Comparison of ENCODE assay signal across 19 cellular contexts in genomic region chr1:46187106-46187869, GRCh38. TPM values are rescaled to one million over a fixed set of nuclear protein-coding genes. Genes with fewer than 3 reads are reported as not detected.
DNase-seq lines count a peak whose midpoint lies in the region; ATAC-seq and TF ChIP-seq lines count a peak whose summit lies in the region.
"Had no signal": no experiment of that assay in that cellular context is flagged by ENCODE, and none has a peak within 500 bp of the region (broad histone marks: within the 10 kb centered on the region; RNA-seq: fewer than 3 reads in every experiment).

No MANE protein-coding gene starts in this region.

- peak in 1 of 5 donors; percentile 37 for DNase-seq in heart left ventricle
- DNase-seq in Right ventricle myocardium inferior (ENCODE audit: missing footprints) = no peak
- no peak for DNase-seq in PC-9
- peak; percentile 86 to 87 (median 87) for DNase-seq in mucosa of descending colon
- DNase-seq in T-helper 1 cell = no peak
- no peak for DNase-seq in sciatic nerve (ENCODE audit: low spot score)
- DNase-seq in Kasumi-1 (lab: John Stamatoyannopoulos, UW) = no peak
- no peak for DNase-seq in H7
- DNase-seq: activated effector memory CD4-positive, alpha-beta T cell treated with Interleukin-2 at 50 U/mL for 16 hours; head of caudate nucleus; MG63; stimulated activated CD4-positive, alpha-beta T cell treated with anti-CD3 and anti-CD28 coated beads, Interleukin-15, amount 100 ng/mL, for 24 hours; substantia nigra had no signal

- H3K4me3 ChIP-seq in heart left ventricle (no peak overlapping the region), PC-9 (no peak overlapping the region), mucosa of descending colon (no peak overlapping the region), H7 (ENCODE audit: insufficient read depth, low read depth, low read length) (no peak overlapping the region)
- H3K4me3 ChIP-seq: MG63 had no signal

- peaks cover 39% of the 10 kb centered on the region for H3K79me2 ChIP-seq in PC-9 (ENCODE audit: low read depth)

- ATAC-seq in heart left ventricle (peak in 2 of 4 donors; percentile 9 to 17), Right ventricle myocardium inferior (no peak), mucosa of descending colon (peak; percentile 73), sciatic nerve (no peak)
- ATAC-seq: esophagus mucosa, SK-N-SH treated with all-trans-retinoic acid at 6 μM for 48 hours had no signal

- BruUV-seq in PC-9 (replicated peaks; lab: Mats Ljungman, UMichigan) = no TSS peak

- H3F3A ChIP-seq in PC-9 (ENCODE audit: insufficient read depth, low read depth) = peaks cover 84% of the 10 kb centered on the region

- peaks cover 0 to 45% (median 31%) of the 10 kb centered on the region in 9 donors for H3K36me3 ChIP-seq in heart left ventricle
- peaks cover 52% of the 10 kb centered on the region for H3K36me3 ChIP-seq in PC-9 (ENCODE audit: low read depth)
- H3K36me3 ChIP-seq in mucosa of descending colon (ENCODE audit: low read depth) = no peaks in the 10 kb centered on the region
- H3K36me3 ChIP-seq in H7 (replicated peaks; ENCODE audit: control insufficient read depth, insufficient read depth, low read length) = peaks cover 8% of the 10 kb centered on the region

- no peak overlapping the region for H2AFZ ChIP-seq in PC-9
- H2AFZ ChIP-seq: parathyroid adenoma had no signal

- CTCF ChIA-PET in PC-9 (lab: Charles Lee) = interaction anchor here (0.7 kb wide), 1 partner anchor 1445 kb away, joined by 4 read pairs; no protein-coding TSS in a partner anchor

- POLR2A ChIA-PET in PC-9 (lab: Charles Lee; ENCODE audit: unreplicated experiment) = interaction anchor here (0.7 to 0.8 kb wide), 2 partner anchors 30 to 36 kb away, joined by 3 to 4 read pairs; no protein-coding TSS in a partner anchor

- H3K9me3 ChIP-seq in heart left ventricle (no peaks in the 10 kb centered on the region), PC-9 (ENCODE audit: insufficient read depth, low read depth) (no peaks in the 10 kb centered on the region), mucosa of descending colon (no peaks in the 10 kb centered on the region)
- H3K9me3 ChIP-seq: MG63 had no signal

- H4K20me1 ChIP-seq in PC-9 (ENCODE audit: insufficient read depth) = peaks cover 7% of the 10 kb centered on the region; the same call in 1 of the 2 replicates

- no peaks in the 10 kb centered on the region for H3K27me3 ChIP-seq in heart left ventricle
- H3K27me3 ChIP-seq in PC-9 (ENCODE audit: insufficient read depth, low read depth) = no peaks in the 10 kb centered on the region
- no peaks in the 10 kb centered on the region for H3K27me3 ChIP-seq in H7 (ENCODE audit: control insufficient read depth, insufficient read depth, low read length)
- H3K27me3 ChIP-seq: MG63 had no signal

- H3K4me2 ChIP-seq in PC-9 = no peak overlapping the region

- H3K27ac ChIP-seq in heart left ventricle (peak overlapping the region in 8 of 12 donors; percentile 29 to 65 (median 41)), PC-9 (peak overlapping the region; percentile 53; the same call in 1 of the 2 replicates)
- H3K27ac ChIP-seq: parathyroid adenoma had no signal

- H3K4me1 ChIP-seq in heart left ventricle = peaks cover 0 to 49% (median 19%) of the 10 kb centered on the region in 12 donors
- peaks cover 58% of the 10 kb centered on the region for H3K4me1 ChIP-seq in PC-9 (replicated peaks; ENCODE audit: insufficient read depth)
- peaks cover 47% of the 10 kb centered on the region for H3K4me1 ChIP-seq in mucosa of descending colon (ENCODE audit: low read depth)

- intact Hi-C loops in heart left ventricle (cut with DNase I) (no loop called here), Right ventricle myocardium inferior (cut with DNase I) (loop anchor here (10.0 kb wide), 1 partner anchor 292 kb away; no protein-coding TSS in a partner anchor), PC-9 (cut with micrococcal nuclease; ENCODE audit: unreplicated experiment) (loop anchor here (10.0 kb wide), 1 partner anchor 1172 kb away; the partner anchor contains the start of genes HECTD3 and UROD), mucosa of descending colon (cut with DNase I, micrococcal nuclease) (no loop called here), sciatic nerve (cut with DNase I) (no loop called here)

- TF ChIP-seq CTCF in heart left ventricle (IDR thresholded peaks at IDR 0.05) (no peak), PC-9 (conservative IDR thresholded peaks at IDR 0.05) (no peak), mucosa of descending colon (IDR thresholded peaks at IDR 0.05) (no peak)

- no peak for TF ChIP-seq POLR2A in heart left ventricle (IDR thresholded peaks at IDR 0.05)

- WGBS in heart left ventricle, 4 donors = 56 to 76% (median 70%) methylated on average over 7 to 8 of the region's 8 CpGs

- no peaks in the 10 kb centered on the region for H3K9me2 ChIP-seq in PC-9 (ENCODE audit: insufficient read depth)

RNA-seq across cellular contexts. Expression of gene POMGNT1, which starts 10.9 kb away (rescaled TPM):
- 100 to 1,000 TPM; 117 to 203 (median 144) TPM for total RNA-seq in heart left ventricle
- polyA plus RNA-seq in heart left ventricle = 100 to 1,000 TPM in 1 of 2 donors, 10 to 100 TPM in 1; 85.2 to 117 TPM
- total RNA-seq in Right ventricle myocardium inferior = 129 TPM
- total RNA-seq in PC-9 (2021) = 82.6 and 97.4 TPM in 2 replicates
- total RNA-seq in mucosa of descending colon = 10 to 100 TPM; 23.8 to 39.0 (median 38.4) TPM
- total RNA-seq in sciatic nerve = 87.2 TPM
- total RNA-seq in H7 (2014; rRNA removed; shearing (Covaris generic)) = 87.1 and 95.2 TPM in 2 replicates

RNA-seq across cellular contexts. Expression of gene P3R3URF, which starts 11.0 kb away (rescaled TPM):
- total RNA-seq in heart left ventricle (not detected), Right ventricle myocardium inferior (not detected), PC-9 (2021) (not detected in 2 replicates), mucosa of descending colon (not detected), sciatic nerve (not detected)
- not detected for polyA plus RNA-seq in heart left ventricle
- total RNA-seq in H7 (2014; rRNA removed; shearing (Covaris generic)) = not detected in 2 replicates
- total RNA-seq: astrocyte, esophagus mucosa, mucosa of gallbladder had no signal
- polyA plus RNA-seq: keratinocyte had no signal

RNA-seq across cellular contexts. Expression of gene TSPAN1, which starts 12.4 kb away (rescaled TPM):
- total RNA-seq in heart left ventricle (1 to 10 TPM in 5 of 9 donors, under 1 TPM in 4; 0.63 to 3.5 (median 1.1) TPM), Right ventricle myocardium inferior (1.1 TPM), PC-9 (2021) (134 and 139 TPM in 2 replicates), mucosa of descending colon (1,000 to 10,000 TPM in 2 of 3 donors, 100 to 1,000 TPM in 1; 723 to 1,819 (median 1,586) TPM), sciatic nerve (4.2 TPM)
- 1 to 10 TPM in 1 of 2 donors, under 1 TPM in 1; 0.65 to 5.5 TPM for polyA plus RNA-seq in heart left ventricle
- total RNA-seq in H7 (2014; rRNA removed; shearing (Covaris generic)) = not detected in 2 replicates

RNA-seq across cellular contexts. Expression of gene LURAP1, which starts 15.8 kb away (rescaled TPM):
- 10 to 100 TPM in 2 of 9 donors, 1 to 10 TPM in 7; 7.1 to 10.6 (median 8.9) TPM for total RNA-seq in heart left ventricle
- polyA plus RNA-seq in heart left ventricle = 10 to 100 TPM in 1 of 2 donors, 1 to 10 TPM in 1; 5.9 to 10.5 TPM
- 6.0 TPM for total RNA-seq in Right ventricle myocardium inferior
- 0.57 TPM in 1 of 2 replicates, not detected in the other for total RNA-seq in PC-9 (2021)
- total RNA-seq in mucosa of descending colon = 1 to 10 TPM in 2 of 3 donors, under 1 TPM in 1; 0.63 to 5.9 (median 1.6) TPM
- 16.1 TPM for total RNA-seq in sciatic nerve
- total RNA-seq in H7 (2014; rRNA removed; shearing (Covaris generic)) = 3.6 and 4.5 TPM in 2 replicates

RNA-seq across cellular contexts. Expression of gene PIK3R3, which starts 54.9 kb away (rescaled TPM):
- total RNA-seq in heart left ventricle = 10 to 100 TPM; 24.6 to 54.1 (median 41.9) TPM
- polyA plus RNA-seq in heart left ventricle = 10 to 100 TPM; 11.8 to 49.0 TPM
- total RNA-seq in Right ventricle myocardium inferior = 22.6 TPM
- total RNA-seq in PC-9 (2021) = 19.6 and 44.2 TPM in 2 replicates
- 10 to 100 TPM in 2 of 3 donors, 1 to 10 TPM in 1; 5.9 to 15.6 (median 10.6) TPM for total RNA-seq in mucosa of descending colon
- total RNA-seq in sciatic nerve = 53.5 TPM
- 5.7 and 7.0 TPM in 2 replicates for total RNA-seq in H7 (2014; rRNA removed; shearing (Covaris generic))

Comparison
In these comparisons a context has a peak if more than half of its experiments do, and no peak if none do; other contexts are left out.
1. intact Hi-C loops: an anchor here in Right ventricle myocardium inferior (10.0 kb wide) and PC-9 (10.0 kb wide); none called in heart left ventricle, mucosa of descending colon and sciatic nerve.
2. DNase-seq: peak in mucosa of descending colon (3 of 3); none in Right ventricle myocardium inferior (single experiment), PC-9 (0 of 2), T-helper 1 cell (0 of 5), sciatic nerve (single experiment), Kasumi-1 (0 of 2) and H7 (single experiment).
3. RNA of gene TSPAN1, which starts 12.4 kb away (total RNA-seq): 723 to 1,819 TPM in mucosa of descending colon and 134 to 139 TPM in PC-9; 4.2 TPM in sciatic nerve (single experiment), 0.63 to 3.5 TPM in heart left ventricle, 1.1 TPM in Right ventricle myocardium inferior (single experiment) and not detected in H7; every median in the first group is over 10 times any median in the second.